1 cellular context compared by ENCODE assay signal in the genomic region with DNA sequence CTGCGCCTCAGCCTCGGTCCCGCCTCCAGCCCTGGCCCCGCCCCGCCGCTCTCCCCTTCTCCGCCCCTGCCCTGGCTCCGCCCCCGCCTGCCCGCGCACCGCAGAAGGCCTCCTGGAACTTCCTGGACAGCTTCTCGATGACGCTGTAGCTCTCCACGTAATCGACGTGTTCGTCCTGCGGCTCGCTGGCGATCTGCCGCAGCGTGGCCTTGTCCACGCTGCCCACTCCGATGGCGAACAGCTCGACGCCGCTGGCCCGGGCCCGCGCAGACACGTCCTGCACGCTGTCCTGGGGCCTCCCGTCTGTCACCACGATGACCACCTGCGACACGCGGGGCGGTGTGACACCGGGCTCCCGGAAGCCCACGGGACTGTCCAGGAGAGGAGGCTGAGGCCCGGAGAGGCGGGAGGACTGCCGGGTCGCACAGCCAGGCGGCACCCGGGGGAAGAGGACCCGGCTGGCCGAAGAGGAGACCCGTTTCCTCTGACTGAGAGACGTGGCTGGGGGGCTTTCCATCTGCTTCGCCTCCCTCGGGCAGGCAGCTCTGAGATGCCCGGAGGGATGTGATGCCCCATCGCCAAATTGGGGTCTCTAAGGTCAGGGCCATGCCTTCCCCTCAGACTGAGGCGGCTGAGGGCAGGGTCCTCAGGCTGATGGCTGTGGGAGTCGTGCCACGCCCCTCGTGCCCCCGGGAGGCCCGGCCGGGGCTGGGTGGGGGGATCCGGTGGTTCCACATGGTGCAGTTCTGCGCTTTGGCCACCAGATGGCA.
TF ChIP-seq lines count a peak whose summit lies in the region.

No MANE protein-coding gene starts in this region.

TF ChIP-seq in K562, 482 proteins besides CTCF, POLR2A, EP300 and RAD21 (continued from another document and continues in another):
- peak; percentile 23; the same call in 1 of the 2 replicates for TF ChIP-seq NCOA1 (IDR thresholded peaks at IDR 0.05; ENCODE audit: low read depth)
- no peak for TF ChIP-seq ZNF655 (CRISPR knock-in tag; IDR thresholded peaks at IDR 0.05)
- no peak for TF ChIP-seq CEBPZ (IDR thresholded peaks at IDR 0.05; ENCODE audit: borderline replicate concordance, low read depth, low read length)
- peak; percentile 93 for TF ChIP-seq NFRKB (IDR thresholded peaks at IDR 0.05; ENCODE audit: low read depth)
- no peak for TF ChIP-seq SNAPC5 (CRISPR knock-in tag; IDR thresholded peaks at IDR 0.05)
- TF ChIP-seq RAD51 (IDR thresholded peaks at IDR 0.05; ENCODE audit: borderline replicate concordance, low read depth), result no peak
- no peak for TF ChIP-seq NFATC3 (IDR thresholded peaks at IDR 0.05)
- TF ChIP-seq EP400 (IDR thresholded peaks at IDR 0.05), result peak; percentile 99
- TF ChIP-seq, protein P1, sequence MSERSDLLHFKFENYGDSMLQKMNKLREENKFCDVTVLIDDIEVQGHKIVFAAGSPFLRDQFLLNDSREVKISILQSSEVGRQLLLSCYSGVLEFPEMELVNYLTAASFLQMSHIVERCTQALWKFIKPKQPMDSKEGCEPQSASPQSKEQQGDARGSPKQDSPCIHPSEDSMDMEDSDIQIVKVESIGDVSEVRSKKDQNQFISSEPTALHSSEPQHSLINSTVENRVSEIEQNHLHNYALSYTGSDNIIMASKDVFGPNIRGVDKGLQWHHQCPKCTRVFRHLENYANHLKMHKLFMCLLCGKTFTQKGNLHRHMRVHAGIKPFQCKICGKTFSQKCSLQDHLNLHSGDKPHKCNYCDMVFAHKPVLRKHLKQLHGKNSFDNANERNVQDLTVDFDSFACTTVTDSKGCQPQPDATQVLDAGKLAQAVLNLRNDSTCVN (CRISPR knock-in tag; IDR thresholded peaks at IDR 0.05), result 0 out of 2 replicates have a peak, but pooled peaks have one; percentile 36
- TF ChIP-seq SMAD2 (IDR thresholded peaks at IDR 0.05; ENCODE audit: low read depth, low read length), result no peak
- TF ChIP-seq ZNF274 (IDR thresholded peaks at IDR 0.05; ENCODE audit: borderline replicate concordance, low read depth, low read length), result no peak
- no peak for TF ChIP-seq THRA (IDR thresholded peaks at IDR 0.05)
- no peak for TF ChIP-seq ZNF3 (CRISPR knock-in tag; IDR thresholded peaks at IDR 0.05)
- TF ChIP-seq RBM39 (optimal IDR thresholded peaks at IDR 0.05; ENCODE audit: low read depth, low read length), result no peak
- TF ChIP-seq ELK1 (CRISPR knock-in tag; IDR thresholded peaks at IDR 0.05), result no peak
- TF ChIP-seq CREB1 (IDR thresholded peaks at IDR 0.05), result peak; percentile 90
- peak; percentile 93 for TF ChIP-seq CREB1 (CRISPR knock-in tag; IDR thresholded peaks at IDR 0.05)
- TF ChIP-seq, protein P2, sequence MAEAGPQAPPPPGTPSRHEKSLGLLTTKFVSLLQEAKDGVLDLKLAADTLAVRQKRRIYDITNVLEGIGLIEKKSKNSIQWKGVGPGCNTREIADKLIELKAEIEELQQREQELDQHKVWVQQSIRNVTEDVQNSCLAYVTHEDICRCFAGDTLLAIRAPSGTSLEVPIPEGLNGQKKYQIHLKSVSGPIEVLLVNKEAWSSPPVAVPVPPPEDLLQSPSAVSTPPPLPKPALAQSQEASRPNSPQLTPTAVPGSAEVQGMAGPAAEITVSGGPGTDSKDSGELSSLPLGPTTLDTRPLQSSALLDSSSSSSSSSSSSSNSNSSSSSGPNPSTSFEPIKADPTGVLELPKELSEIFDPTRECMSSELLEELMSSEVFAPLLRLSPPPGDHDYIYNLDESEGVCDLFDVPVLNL (CRISPR knock-in tag; IDR thresholded peaks at IDR 0.05; ENCODE audit: low read depth), result peak; percentile 72
- TF ChIP-seq ZNF639 (CRISPR knock-in tag; conservative IDR thresholded peaks at IDR 0.05 in 1 of 2, IDR thresholded peaks at IDR 0.05 in 1 of 2), result peak in 1 of 2 experiments; percentile 95; a peak in 2 of 4 replicates
- no peak; a peak in 1 of 4 replicates for TF ChIP-seq MLLT1 (IDR thresholded peaks at IDR 0.05)
- TF ChIP-seq, protein P3, sequence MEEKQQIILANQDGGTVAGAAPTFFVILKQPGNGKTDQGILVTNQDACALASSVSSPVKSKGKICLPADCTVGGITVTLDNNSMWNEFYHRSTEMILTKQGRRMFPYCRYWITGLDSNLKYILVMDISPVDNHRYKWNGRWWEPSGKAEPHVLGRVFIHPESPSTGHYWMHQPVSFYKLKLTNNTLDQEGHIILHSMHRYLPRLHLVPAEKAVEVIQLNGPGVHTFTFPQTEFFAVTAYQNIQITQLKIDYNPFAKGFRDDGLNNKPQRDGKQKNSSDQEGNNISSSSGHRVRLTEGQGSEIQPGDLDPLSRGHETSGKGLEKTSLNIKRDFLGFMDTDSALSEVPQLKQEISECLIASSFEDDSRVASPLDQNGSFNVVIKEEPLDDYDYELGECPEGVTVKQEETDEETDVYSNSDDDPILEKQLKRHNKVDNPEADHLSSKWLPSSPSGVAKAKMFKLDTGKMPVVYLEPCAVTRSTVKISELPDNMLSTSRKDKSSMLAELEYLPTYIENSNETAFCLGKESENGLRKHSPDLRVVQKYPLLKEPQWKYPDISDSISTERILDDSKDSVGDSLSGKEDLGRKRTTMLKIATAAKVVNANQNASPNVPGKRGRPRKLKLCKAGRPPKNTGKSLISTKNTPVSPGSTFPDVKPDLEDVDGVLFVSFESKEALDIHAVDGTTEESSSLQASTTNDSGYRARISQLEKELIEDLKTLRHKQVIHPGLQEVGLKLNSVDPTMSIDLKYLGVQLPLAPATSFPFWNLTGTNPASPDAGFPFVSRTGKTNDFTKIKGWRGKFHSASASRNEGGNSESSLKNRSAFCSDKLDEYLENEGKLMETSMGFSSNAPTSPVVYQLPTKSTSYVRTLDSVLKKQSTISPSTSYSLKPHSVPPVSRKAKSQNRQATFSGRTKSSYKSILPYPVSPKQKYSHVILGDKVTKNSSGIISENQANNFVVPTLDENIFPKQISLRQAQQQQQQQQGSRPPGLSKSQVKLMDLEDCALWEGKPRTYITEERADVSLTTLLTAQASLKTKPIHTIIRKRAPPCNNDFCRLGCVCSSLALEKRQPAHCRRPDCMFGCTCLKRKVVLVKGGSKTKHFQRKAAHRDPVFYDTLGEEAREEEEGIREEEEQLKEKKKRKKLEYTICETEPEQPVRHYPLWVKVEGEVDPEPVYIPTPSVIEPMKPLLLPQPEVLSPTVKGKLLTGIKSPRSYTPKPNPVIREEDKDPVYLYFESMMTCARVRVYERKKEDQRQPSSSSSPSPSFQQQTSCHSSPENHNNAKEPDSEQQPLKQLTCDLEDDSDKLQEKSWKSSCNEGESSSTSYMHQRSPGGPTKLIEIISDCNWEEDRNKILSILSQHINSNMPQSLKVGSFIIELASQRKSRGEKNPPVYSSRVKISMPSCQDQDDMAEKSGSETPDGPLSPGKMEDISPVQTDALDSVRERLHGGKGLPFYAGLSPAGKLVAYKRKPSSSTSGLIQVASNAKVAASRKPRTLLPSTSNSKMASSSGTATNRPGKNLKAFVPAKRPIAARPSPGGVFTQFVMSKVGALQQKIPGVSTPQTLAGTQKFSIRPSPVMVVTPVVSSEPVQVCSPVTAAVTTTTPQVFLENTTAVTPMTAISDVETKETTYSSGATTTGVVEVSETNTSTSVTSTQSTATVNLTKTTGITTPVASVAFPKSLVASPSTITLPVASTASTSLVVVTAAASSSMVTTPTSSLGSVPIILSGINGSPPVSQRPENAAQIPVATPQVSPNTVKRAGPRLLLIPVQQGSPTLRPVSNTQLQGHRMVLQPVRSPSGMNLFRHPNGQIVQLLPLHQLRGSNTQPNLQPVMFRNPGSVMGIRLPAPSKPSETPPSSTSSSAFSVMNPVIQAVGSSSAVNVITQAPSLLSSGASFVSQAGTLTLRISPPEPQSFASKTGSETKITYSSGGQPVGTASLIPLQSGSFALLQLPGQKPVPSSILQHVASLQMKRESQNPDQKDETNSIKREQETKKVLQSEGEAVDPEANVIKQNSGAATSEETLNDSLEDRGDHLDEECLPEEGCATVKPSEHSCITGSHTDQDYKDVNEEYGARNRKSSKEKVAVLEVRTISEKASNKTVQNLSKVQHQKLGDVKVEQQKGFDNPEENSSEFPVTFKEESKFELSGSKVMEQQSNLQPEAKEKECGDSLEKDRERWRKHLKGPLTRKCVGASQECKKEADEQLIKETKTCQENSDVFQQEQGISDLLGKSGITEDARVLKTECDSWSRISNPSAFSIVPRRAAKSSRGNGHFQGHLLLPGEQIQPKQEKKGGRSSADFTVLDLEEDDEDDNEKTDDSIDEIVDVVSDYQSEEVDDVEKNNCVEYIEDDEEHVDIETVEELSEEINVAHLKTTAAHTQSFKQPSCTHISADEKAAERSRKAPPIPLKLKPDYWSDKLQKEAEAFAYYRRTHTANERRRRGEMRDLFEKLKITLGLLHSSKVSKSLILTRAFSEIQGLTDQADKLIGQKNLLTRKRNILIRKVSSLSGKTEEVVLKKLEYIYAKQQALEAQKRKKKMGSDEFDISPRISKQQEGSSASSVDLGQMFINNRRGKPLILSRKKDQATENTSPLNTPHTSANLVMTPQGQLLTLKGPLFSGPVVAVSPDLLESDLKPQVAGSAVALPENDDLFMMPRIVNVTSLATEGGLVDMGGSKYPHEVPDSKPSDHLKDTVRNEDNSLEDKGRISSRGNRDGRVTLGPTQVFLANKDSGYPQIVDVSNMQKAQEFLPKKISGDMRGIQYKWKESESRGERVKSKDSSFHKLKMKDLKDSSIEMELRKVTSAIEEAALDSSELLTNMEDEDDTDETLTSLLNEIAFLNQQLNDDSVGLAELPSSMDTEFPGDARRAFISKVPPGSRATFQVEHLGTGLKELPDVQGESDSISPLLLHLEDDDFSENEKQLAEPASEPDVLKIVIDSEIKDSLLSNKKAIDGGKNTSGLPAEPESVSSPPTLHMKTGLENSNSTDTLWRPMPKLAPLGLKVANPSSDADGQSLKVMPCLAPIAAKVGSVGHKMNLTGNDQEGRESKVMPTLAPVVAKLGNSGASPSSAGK (IDR thresholded peaks at IDR 0.05), result peak; percentile 100
- TF ChIP-seq SOX6 (IDR thresholded peaks at IDR 0.05), result no peak
- TF ChIP-seq TCF3 (CRISPR knock-in tag; IDR thresholded peaks at IDR 0.05), result no peak
